Comparison of ENCODE assay signal across 11 cellular contexts in genomic region chr1:231212301-231212700, GRCh38. TPM values are rescaled to one million over a fixed set of nuclear protein-coding genes. Genes with fewer than 3 reads are reported as not detected.
DNase-seq lines count a peak whose midpoint lies in the region; ATAC-seq and TF ChIP-seq lines count a peak whose summit lies in the region.
"Not testable (repeated sequence)": the region's sequence is repeated elsewhere in the genome, so short reads cannot be mapped to it uniquely, and the experiment has no call there.
"Had no signal": no experiment of that assay in that cellular context is flagged by ENCODE, and none has a peak within 500 bp of the region (broad histone marks: within the 10 kb centered on the region; RNA-seq: fewer than 3 reads in every experiment).

No MANE protein-coding gene starts in this region.

- H3K9me2 ChIP-seq in MM.1S (replicated peaks; ENCODE audit: insufficient read depth, low read length) = not testable (repeated sequence)

- not testable (repeated sequence) for H3K4me3 ChIP-seq in BLaER1 treated with 17β-estradiol and CSF1 and Interleukin-3, amounts not matched to agents 10 nM and 100 nM; H7 (ENCODE audit: insufficient read depth, low read depth, low read length); MM.1S (ENCODE audit: low read length); colonic mucosa; spleen

- not testable (repeated sequence) for H3K9me3 ChIP-seq in BLaER1 treated with 17β-estradiol and CSF1 and Interleukin-3, amounts not matched to agents 10 nM and 100 nM (replicated peaks in 1 of 11); MM.1S (replicated peaks; ENCODE audit: insufficient read depth, low read length); colonic mucosa; spleen

- H3K79me2 ChIP-seq in MM.1S (ENCODE audit: low read length) = not testable (repeated sequence)

- H3K36me3 ChIP-seq in BLaER1 treated with 17β-estradiol and CSF1 and Interleukin-3, amounts not matched to agents 10 nM and 100 nM; H7 (replicated peaks; ENCODE audit: control insufficient read depth, insufficient read depth, low read length); MM.1S (replicated peaks; ENCODE audit: insufficient read depth, low read length); colonic mucosa; spleen: not testable (repeated sequence)

- not testable (repeated sequence) for TF ChIP-seq POLR2A in spleen (IDR thresholded peaks at IDR 0.05)

- whole genome bisulfite sequencing in spleen, 5 donors = 61 to 85% (median 77%) methylated on average over 5 of the region's 5 CpGs

- not testable (repeated sequence) for H3K27me3 Mint-ChIP-seq in natural killer cell (ENCODE audit: low read depth in 2 of 2)

- H3K9ac ChIP-seq in BLaER1 treated with 17β-estradiol and CSF1 and Interleukin-3, amounts not matched to agents 10 nM and 100 nM = peak overlapping the region in 1 of 11 experiments; percentile 51; a peak in 1 of 22 replicates
- H3K9ac ChIP-seq in MM.1S (ENCODE audit: low read length); colonic mucosa (ENCODE audit: low read depth in 2 of 2, low read length in 2 of 2): not testable (repeated sequence)

- intact Hi-C loops in colonic mucosa (cut with DNase I) = loop anchor here (2.0 to 10.0 kb wide), 4 partner anchors 24 to 578 kb away; partner anchors contain the start of genes ARV1 and TTC13
- intact Hi-C loops in left colon (cut with DNase I, micrococcal nuclease) = loop anchor here in 1 of 2 donors (10.0 kb wide), 1 partner anchor 298 kb away; no protein-coding TSS in a partner anchor
- intact Hi-C loops in natural killer cell (cut with micrococcal nuclease) = loop anchor here (5.0 kb wide), 1 partner anchor 570 kb away; the partner anchor contains the start of gene COG2
- intact Hi-C loops in spleen (cut with DNase I; ENCODE audit: low total_unique reads) = not testable (repeated sequence)

- H3K27ac Mint-ChIP-seq in natural killer cell = peak overlapping the region in 1 of 2 donors; percentile 58

- peaks cover 0 to 10% (median 0%) of the 10 kb centered on the region in 11 experiments; a peak in 1 of 22 replicates for H3K27me3 ChIP-seq in BLaER1 treated with 17β-estradiol and CSF1 and Interleukin-3, amounts not matched to agents 10 nM and 100 nM
- peaks cover 78% of the 10 kb centered on the region for H3K27me3 ChIP-seq in H7 (ENCODE audit: control insufficient read depth, insufficient read depth, low read length)
- H3K27me3 ChIP-seq in MM.1S (replicated peaks; ENCODE audit: insufficient read depth, low read length); colonic mucosa; spleen (replicated peaks in 1 of 7): not testable (repeated sequence)

- peak overlapping the region; percentile 99; the same call in 1 of the 2 replicates for H2AFZ ChIP-seq in MM.1S (ENCODE audit: low read length)

- H3K4me1 Mint-ChIP-seq in natural killer cell = not testable (repeated sequence)

- H3F3A ChIP-seq in MM.1S (ENCODE audit: insufficient read depth, low read length) = not testable (repeated sequence)

- H4K20me1 ChIP-seq in BLaER1 treated with 17β-estradiol and CSF1 and Interleukin-3, amounts not matched to agents 10 nM and 100 nM; MM.1S (ENCODE audit: insufficient read depth, low read length): not testable (repeated sequence)

- DNase-seq in H7 (peak; percentile 21), colonic mucosa (peak; percentile 53), spleen (peak; percentile 54)
- not testable (repeated sequence) for DNase-seq in MM.1S, left colon, natural killer cell

- not testable (repeated sequence) for TF ChIP-seq CTCF in MM.1S (IDR thresholded peaks at IDR 0.05; ENCODE audit: low read length); VCaP (conservative IDR thresholded peaks at IDR 0.05); colonic mucosa (IDR thresholded peaks at IDR 0.05); natural killer cell (IDR thresholded peaks at IDR 0.05); spleen (IDR thresholded peaks at IDR 0.05 in 8 of 11, conservative IDR thresholded peaks at IDR 0.05 in 3 of 11)

- H3K4me3 Mint-ChIP-seq in natural killer cell = peak overlapping the region; percentile 37

- H3K9me3 Mint-ChIP-seq in natural killer cell = not testable (repeated sequence)

- H3K4me2 ChIP-seq in BLaER1 treated with 17β-estradiol and CSF1 and Interleukin-3, amounts not matched to agents 10 nM and 100 nM = peak overlapping the region in 9 of 11 experiments; percentile 52 to 95 (median 81); a peak in 16 of 22 replicates
- H3K4me2 ChIP-seq in MM.1S (ENCODE audit: low read depth, low read length) = not testable (repeated sequence)

- peak overlapping the region in 4 of 11 experiments; percentile 12 to 72 (median 68); a peak in 5 of 22 replicates for H3K27ac ChIP-seq in BLaER1 treated with 17β-estradiol and CSF1 and Interleukin-3, amounts not matched to agents 10 nM and 100 nM
- not testable (repeated sequence) for H3K27ac ChIP-seq in MM.1S (ENCODE audit: low read length); colonic mucosa; spleen
- H3K27ac ChIP-seq in VCaP = peak overlapping the region; percentile 77

- ATAC-seq in left colon = peak; percentile 53
- not testable (repeated sequence) for ATAC-seq in natural killer cell

- H3K36me3 Mint-ChIP-seq in natural killer cell = not testable (repeated sequence)

- peaks cover 12 to 75% (median 47%) of the 10 kb centered on the region in 10 experiments for H3K4me1 ChIP-seq in BLaER1 treated with 17β-estradiol and CSF1 and Interleukin-3, amounts not matched to agents 10 nM and 100 nM
- H3K4me1 ChIP-seq in MM.1S (ENCODE audit: low read length); colonic mucosa: not testable (repeated sequence)
- H3K4me1 ChIP-seq in spleen = peaks cover 9 to 32% (median 14%) of the 10 kb centered on the region in 6 donors

RNA-seq across cellular contexts. Expression of gene GNPAT, which starts 28.7 kb away (rescaled TPM):
- total RNA-seq in H7 (2014; rRNA removed; shearing (Covaris generic)) = 77.6 and 96.4 TPM in 2 replicates
- 10 to 100 TPM; 34.9 to 40.5 TPM for total RNA-seq in colonic mucosa
- 10 to 100 TPM; 30.4 to 30.6 TPM for total RNA-seq in left colon
- total RNA-seq in natural killer cell = 10 to 100 TPM; 20.5 to 29.3 (median 23.1) TPM
- 10 to 100 TPM; 27.9 to 42.6 (median 33.7) TPM for total RNA-seq in spleen
- 10 to 100 TPM; 27.7 to 42.9 (median 42.6) TPM for polyA plus RNA-seq in spleen

RNA-seq across cellular contexts. Expression of gene TRIM67, which starts 50.4 kb away (rescaled TPM):
- total RNA-seq in H7 (2014; rRNA removed; shearing (Covaris generic)) = not detected in 2 replicates
- total RNA-seq in colonic mucosa = under 1 TPM in 1 of 2 donors, not detected in 1; 0.03 TPM
- total RNA-seq in left colon = under 1 TPM in 1 of 2 donors, not detected in 1; 0.03 TPM
- total RNA-seq in natural killer cell = not detected
- total RNA-seq in spleen = under 1 TPM in 1 of 7 donors, not detected in 6; 0.06 TPM
- under 1 TPM in 2 of 3 donors, not detected in 1; under 0.01 TPM for polyA plus RNA-seq in spleen
- total RNA-seq: CD8-positive, alpha-beta T cell; H4 had no signal
- polyA plus RNA-seq: CD14-positive monocyte had no signal
